ENCODE assay signal across 8 cellular contexts in the genomic region with DNA sequence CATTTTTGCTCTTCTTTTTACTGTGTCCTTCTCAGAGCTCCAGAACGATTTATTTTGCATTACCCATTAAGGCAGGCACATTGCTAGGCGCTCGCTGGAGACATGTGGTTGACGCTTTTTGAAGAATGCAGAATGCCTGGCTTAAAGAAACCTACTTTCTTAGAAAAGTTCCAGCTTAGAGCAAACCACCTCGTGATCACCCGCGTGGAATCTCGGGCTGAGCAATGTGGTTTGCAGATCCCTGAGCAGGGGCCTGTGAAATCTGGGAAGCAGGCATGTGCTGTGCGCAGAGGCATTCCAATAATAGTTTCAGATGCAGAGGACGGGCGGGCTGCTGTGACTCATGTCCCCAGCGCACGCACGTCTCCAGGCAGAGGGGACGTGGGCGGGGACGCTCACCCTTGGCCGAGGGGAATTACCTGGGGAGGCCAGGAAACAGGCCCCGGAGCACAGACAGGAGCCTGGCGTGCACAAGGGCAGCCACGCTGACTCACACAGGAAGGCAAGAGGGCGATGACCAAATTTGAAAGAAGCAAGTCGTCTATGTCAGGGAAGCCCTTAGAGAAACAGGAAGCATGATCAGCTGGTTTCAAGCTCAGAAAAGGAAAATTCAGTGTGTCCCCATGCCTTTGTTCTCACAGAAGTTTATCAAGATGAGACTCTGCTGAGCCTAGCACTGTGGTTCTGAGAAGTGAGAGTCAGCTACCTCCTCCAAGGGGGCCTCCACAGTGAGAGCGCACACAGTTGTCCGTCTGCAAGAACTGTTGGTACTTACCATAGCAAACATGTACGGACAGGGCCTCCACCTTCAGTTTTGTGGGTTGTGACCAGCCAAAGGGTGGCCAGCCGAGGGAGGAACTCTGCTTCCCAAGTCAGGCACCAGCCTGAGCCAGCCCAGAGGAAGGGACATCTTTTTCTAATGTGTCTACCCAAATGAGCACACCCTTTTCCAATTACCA.
DNase-seq lines count a peak whose midpoint lies in the region; ATAC-seq, FAIRE-seq and TF ChIP-seq lines count a peak whose summit lies in the region.

No MANE protein-coding gene starts in this region.

- peak; percentile 97 for ATAC-seq in HG02763 (IDR thresholded peaks at IDR 0.05; ENCODE audit: unreplicated experiment)

- WGBS in esophagus muscularis mucosa, result 79% methylated on average over 27 of the region's 27 CpGs

- H3K9me3 ChIP-seq in esophagus muscularis mucosa, result no peaks in the 10 kb centered on the region

- TF ChIP-seq EP300 in esophagus muscularis mucosa (IDR thresholded peaks at IDR 0.05), result no peak

- intact Hi-C loops in esophagus muscularis mucosa (cut with DNase I), result no loop called here

- no peaks in the 10 kb centered on the region for H3K36me3 Mint-ChIP-seq in nephron (ENCODE audit: low read depth)

- peak overlapping the region in 2 of 3 experiments; percentile 24 to 56 for H3K27ac Mint-ChIP-seq in nephron

- DNase-seq in GM12892 (ENCODE audit: insufficient read length) (peak; percentile 58), NOMO-1 treated with dmso at 0.1 percent for 144 hours (lab: John Stamatoyannopoulos, UW; ENCODE audit: unreplicated experiment) (peak; percentile 88), esophagus muscularis mucosa (ENCODE audit: extremely low spot score) (peak; percentile 93), DMS 273 treated with DMSO at 0.1 percent for 48 hours (lab: John Stamatoyannopoulos, UW) (no peak)
- DNase-seq in activated T-cell treated with anti-CD3 and anti-CD28 coated beads, Interleukin-2, amount 50 U/mL, for 1 hour, result peak; percentile 85
- peak; percentile 96 for DNase-seq in stimulated activated naive CD4-positive, alpha-beta T cell treated with Interleukin-2 at 50 U/mL for 16 hours (lab: John Stamatoyannopoulos, UW)

- H3K9me3 Mint-ChIP-seq in nephron, result no peaks in the 10 kb centered on the region

- FAIRE-seq in GM12892 (lab: Jason Lieb, UNC), result peak; percentile 97

- peaks cover 20% of the 10 kb centered on the region for H3K4me1 Mint-ChIP-seq in nephron

- H3K36me3 ChIP-seq in esophagus muscularis mucosa, result no peaks in the 10 kb centered on the region

- H3K27me3 ChIP-seq in esophagus muscularis mucosa, result no peaks in the 10 kb centered on the region

- H3K4me3 Mint-ChIP-seq in nephron, result no peak overlapping the region

- H3K27ac ChIP-seq in esophagus muscularis mucosa (replicated peaks in 1 of 4), result peak overlapping the region; percentile 35 to 69 (median 58)

- H3K4me3 ChIP-seq in esophagus muscularis mucosa, result peak overlapping the region in 1 of 4 donors; percentile 0

- peaks cover 6% of the 10 kb centered on the region for H3K27me3 Mint-ChIP-seq in nephron (ENCODE audit: low read depth)

- peaks cover 0 to 13% (median 9%) of the 10 kb centered on the region in 4 donors for H3K4me1 ChIP-seq in esophagus muscularis mucosa

- peak; percentile 53; the same call in 1 of the 2 replicates for TF ChIP-seq POLR2A in GM12892 (IDR thresholded peaks at IDR 0.05; ENCODE audit: low read depth, low read length)
- no peak for TF ChIP-seq POLR2A in esophagus muscularis mucosa (IDR thresholded peaks at IDR 0.05; ENCODE audit: low read depth)

- no peak for TF ChIP-seq CTCF in esophagus muscularis mucosa (IDR thresholded peaks at IDR 0.05)
- no peak for TF ChIP-seq CTCF in nephron (IDR thresholded peaks at IDR 0.05; ENCODE audit: unreplicated experiment in 3 of 3)
